In the genomic region with DNA sequence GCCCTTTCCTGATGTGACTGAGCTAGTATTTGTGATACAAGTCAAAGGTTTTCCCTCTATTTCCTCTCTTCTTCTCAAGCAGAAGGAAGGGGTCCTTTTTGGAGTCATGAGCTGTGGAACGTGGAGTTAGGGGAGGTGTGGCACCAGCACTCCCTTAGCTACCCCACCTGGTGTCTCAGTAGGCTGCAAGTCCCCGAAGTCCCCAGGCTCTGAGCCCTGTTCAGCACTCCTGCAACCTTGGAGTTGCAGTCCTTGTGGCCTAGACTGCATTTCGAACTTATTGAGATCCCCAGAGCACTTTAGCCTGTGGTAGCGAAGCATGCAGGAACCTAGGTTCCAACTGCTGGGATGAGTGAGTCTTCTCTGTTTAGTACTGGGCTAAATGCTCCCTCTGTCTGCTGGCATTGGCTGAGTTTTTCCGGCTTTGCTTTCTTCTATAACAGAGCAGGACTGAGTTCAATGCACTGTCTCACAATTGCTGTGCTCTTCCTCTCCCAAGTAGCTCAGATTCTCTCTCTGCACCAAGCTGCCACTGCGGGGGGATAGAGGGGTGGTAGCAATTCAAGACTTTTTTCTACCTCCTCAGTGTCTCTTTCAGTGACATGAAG, we compare ENCODE assay signal across 1 cellular context.
TF ChIP-seq lines count a peak whose summit lies in the region.

No MANE protein-coding gene starts in this region.

TF ChIP-seq in HepG2, 621 proteins besides CTCF, POLR2A, EP300 and RAD21 (continued from another document):
- TF ChIP-seq CCDC6 (CRISPR knock-in tag; IDR thresholded peaks at IDR 0.05): no peak
- TF ChIP-seq ZNF33B (CRISPR knock-in tag; IDR thresholded peaks at IDR 0.05): no peak
- no peak for TF ChIP-seq ZNF484 (CRISPR knock-in tag; IDR thresholded peaks at IDR 0.05; ENCODE audit: borderline replicate concordance, low read depth)
- no peak for TF ChIP-seq ZNF580 (CRISPR knock-in tag; IDR thresholded peaks at IDR 0.05; ENCODE audit: borderline replicate concordance, low read depth)
